ENCODE assay signal across 8 cellular contexts in the genomic region with DNA sequence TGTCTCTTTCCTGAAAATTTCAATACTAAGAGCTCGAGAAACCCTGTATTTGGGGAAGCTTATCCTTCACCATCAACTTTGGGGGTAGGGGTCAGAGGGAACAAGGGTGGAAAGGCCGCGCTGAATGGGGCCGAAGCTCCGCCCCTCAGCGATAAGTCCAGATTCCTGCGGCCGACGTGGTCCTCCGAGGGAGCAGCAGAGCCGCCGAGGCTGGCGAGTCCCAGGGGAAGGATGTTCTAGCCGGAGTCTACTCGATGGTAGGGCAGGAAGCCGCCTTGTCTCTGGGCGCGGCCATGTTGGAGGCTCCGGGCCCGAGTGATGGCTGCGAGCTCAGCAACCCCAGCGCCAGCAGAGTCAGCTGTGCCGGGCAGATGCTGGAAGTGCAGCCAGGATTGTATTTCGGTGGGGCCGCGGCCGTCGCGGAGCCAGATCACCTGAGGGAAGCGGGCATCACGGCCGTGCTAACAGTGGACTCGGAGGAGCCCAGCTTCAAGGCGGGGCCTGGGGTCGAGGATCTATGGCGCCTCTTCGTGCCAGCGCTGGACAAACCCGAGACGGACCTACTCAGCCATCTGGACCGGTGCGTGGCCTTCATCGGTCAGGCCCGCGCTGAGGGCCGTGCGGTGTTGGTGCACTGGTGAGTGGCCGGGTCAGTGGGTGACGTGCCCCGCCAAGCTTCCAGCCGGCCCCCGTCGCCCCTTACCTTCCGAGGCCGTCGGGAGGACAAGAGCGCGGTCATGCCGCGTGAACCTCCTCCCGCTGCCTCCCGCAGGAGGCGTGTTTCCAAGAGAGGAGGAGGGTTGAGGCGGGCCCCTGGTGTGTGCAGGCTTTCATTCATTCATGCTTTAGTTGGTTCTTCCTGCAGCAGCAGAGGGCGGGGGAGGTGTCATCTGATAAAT. TPM values are rescaled to one million over a fixed set of nuclear protein-coding genes. Genes with fewer than 3 reads are reported as not detected.
A peak's percentile ranks its signal among the peaks of the same experiment; 100 is the strongest.
DNase-seq lines count a peak whose midpoint lies in the region; ATAC-seq, FAIRE-seq and TF ChIP-seq lines count a peak whose summit lies in the region.

A gene with protein sequence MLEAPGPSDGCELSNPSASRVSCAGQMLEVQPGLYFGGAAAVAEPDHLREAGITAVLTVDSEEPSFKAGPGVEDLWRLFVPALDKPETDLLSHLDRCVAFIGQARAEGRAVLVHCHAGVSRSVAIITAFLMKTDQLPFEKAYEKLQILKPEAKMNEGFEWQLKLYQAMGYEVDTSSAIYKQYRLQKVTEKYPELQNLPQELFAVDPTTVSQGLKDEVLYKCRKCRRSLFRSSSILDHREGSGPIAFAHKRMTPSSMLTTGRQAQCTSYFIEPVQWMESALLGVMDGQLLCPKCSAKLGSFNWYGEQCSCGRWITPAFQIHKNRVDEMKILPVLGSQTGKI (plus strand): TSS at position 278 of the 899 bp plus-strand sequence. CDS start 16 bp downstream, at position 294.

- under 1% methylated on average over 24 of the region's 65 CpGs for WGBS in esophagus muscularis mucosa

- H3K4me3 Mint-ChIP-seq in activated T-cell treated with anti-CD3 and anti-CD28 coated beads, Interleukin-2, amount 50 U/mL, for 72 hours: peak within 1 kb of the TSS; percentile 99 to 100
- peak within 1 kb of the TSS; percentile 96 for H3K4me3 Mint-ChIP-seq in stimulated activated effector memory CD8-positive, alpha-beta T cell treated with anti-CD3 and anti-CD28 coated beads, Interleukin-12 subunit alpha, Interleukin-12 subunit beta, amount 100 ng/mL, for 72 hours

- peak; percentile 49 for FAIRE-seq in RCC 7860 (lab: Jason Lieb, UNC)

- H3K27ac Mint-ChIP-seq in activated T-cell treated with anti-CD3 and anti-CD28 coated beads, Interleukin-2, amount 50 U/mL, for 72 hours: peak within 1 kb of the TSS; percentile 98
- H3K27ac Mint-ChIP-seq in stimulated activated effector memory CD8-positive, alpha-beta T cell treated with anti-CD3 and anti-CD28 coated beads, Interleukin-12 subunit alpha, Interleukin-12 subunit beta, amount 100 ng/mL, for 72 hours: peak within 1 kb of the TSS; percentile 97

- peaks cover 14 to 26% (median 18%) of the 10 kb centered on the region in 4 donors for H3K4me1 ChIP-seq in esophagus muscularis mucosa

- no peak for TF ChIP-seq CTCF in esophagus muscularis mucosa (IDR thresholded peaks at IDR 0.05)

- intact Hi-C loops in esophagus muscularis mucosa (cut with DNase I): loop anchor here (10.0 kb wide), 2 partner anchors 185 to 265 kb away; no protein-coding TSS in a partner anchor

- peaks cover 6 to 7% of the 10 kb centered on the region in 2 donors for H3K9me3 Mint-ChIP-seq in activated T-cell treated with anti-CD3 and anti-CD28 coated beads, Interleukin-2, amount 50 U/mL, for 72 hours
- H3K9me3 Mint-ChIP-seq in stimulated activated effector memory CD8-positive, alpha-beta T cell treated with anti-CD3 and anti-CD28 coated beads, Interleukin-12 subunit alpha, Interleukin-12 subunit beta, amount 100 ng/mL, for 72 hours: peaks cover 5% of the 10 kb centered on the region

- peak within 1 kb of the TSS; percentile 82 to 95 (median 90) for H3K27ac ChIP-seq in esophagus muscularis mucosa (replicated peaks in 1 of 4)

- peaks cover 0 to 6% (median 3%) of the 10 kb centered on the region in 4 donors for H3K27me3 ChIP-seq in esophagus muscularis mucosa

- peaks cover 8 to 27% of the 10 kb centered on the region in 2 donors for H3K36me3 Mint-ChIP-seq in activated T-cell treated with anti-CD3 and anti-CD28 coated beads, Interleukin-2, amount 50 U/mL, for 72 hours (ENCODE audit: insufficient read depth in 2 of 2)
- peaks cover 61% of the 10 kb centered on the region for H3K36me3 Mint-ChIP-seq in stimulated activated effector memory CD8-positive, alpha-beta T cell treated with anti-CD3 and anti-CD28 coated beads, Interleukin-12 subunit alpha, Interleukin-12 subunit beta, amount 100 ng/mL, for 72 hours

- no peaks in the 10 kb centered on the region for H3K9me3 ChIP-seq in esophagus muscularis mucosa

- peak within 1 kb of the TSS; percentile 72 to 96 (median 82) for H3K4me3 ChIP-seq in esophagus muscularis mucosa

- peaks cover 17 to 34% (median 31%) of the 10 kb centered on the region in 4 donors for H3K36me3 ChIP-seq in esophagus muscularis mucosa

- peak; percentile 96 for ATAC-seq in GM21717 (IDR thresholded peaks at IDR 0.05; ENCODE audit: unreplicated experiment)
- ATAC-seq in activated T-cell treated with anti-CD3 and anti-CD28 coated beads, Interleukin-2, amount 50 U/mL, for 72 hours (replicated peaks in 1 of 2): peak; percentile 96 to 97
- ATAC-seq in stimulated activated effector memory CD8-positive, alpha-beta T cell treated with anti-CD3 and anti-CD28 coated beads, Interleukin-12 subunit alpha, Interleukin-12 subunit beta, amount 100 ng/mL, for 72 hours: peak; percentile 97

- TF ChIP-seq POLR2A in esophagus muscularis mucosa (IDR thresholded peaks at IDR 0.05; ENCODE audit: low read depth): no peak

- H3K4me1 Mint-ChIP-seq in activated T-cell treated with anti-CD3 and anti-CD28 coated beads, Interleukin-2, amount 50 U/mL, for 72 hours (ENCODE audit: low read depth): peaks cover 57% of the 10 kb centered on the region
- peaks cover 47% of the 10 kb centered on the region for H3K4me1 Mint-ChIP-seq in stimulated activated effector memory CD8-positive, alpha-beta T cell treated with anti-CD3 and anti-CD28 coated beads, Interleukin-12 subunit alpha, Interleukin-12 subunit beta, amount 100 ng/mL, for 72 hours

- no peak for TF ChIP-seq EP300 in esophagus muscularis mucosa (IDR thresholded peaks at IDR 0.05)

- DNase-seq in DMS79 treated with DMSO at 0.1 percent for 48 hours (lab: John Stamatoyannopoulos, UW) (peak; percentile 95), KG1 (lab: John Stamatoyannopoulos, UW) (peak; percentile 79), RCC 7860 (ENCODE audit: low spot score) (peak; percentile 89), esophagus muscularis mucosa (ENCODE audit: extremely low spot score) (peak; percentile 98), myocyte (ENCODE audit: low read depth) (peak; percentile 96)
- peak; percentile 91 to 92 for DNase-seq in activated T-cell treated with anti-CD3 and anti-CD28 coated beads, Interleukin-2, amount 50 U/mL, for 72 hours
- peak; percentile 73 to 92 for DNase-seq in stimulated activated effector memory CD8-positive, alpha-beta T cell treated with anti-CD3 and anti-CD28 coated beads, Interleukin-12 subunit alpha, Interleukin-12 subunit beta, amount 100 ng/mL, for 72 hours (ENCODE audit: low spot score in 2 of 2)

- peaks cover 15% of the 10 kb centered on the region for H3K27me3 Mint-ChIP-seq in activated T-cell treated with anti-CD3 and anti-CD28 coated beads, Interleukin-2, amount 50 U/mL, for 72 hours (ENCODE audit: low read depth)

RNA-seq across cellular contexts. Expression of the gene that starts here (rescaled TPM):
- 10 to 100 TPM; 33.0 to 41.1 TPM for total RNA-seq in activated T-cell treated with anti-CD3 and anti-CD28 coated beads, Interleukin-2, amount 50 U/mL, for 72 hours
- total RNA-seq in esophagus muscularis mucosa: 10 to 100 TPM; 12.5 to 26.1 (median 22.8) TPM
- total RNA-seq in myocyte: 17.6 and 22.1 TPM in 2 replicates
- 17.2 TPM for polyA plus RNA-seq in myocyte (2012)

Comparison
In these comparisons a context has a peak if more than half of its experiments do, and no peak if none do; other contexts are left out.
1. Peak in every context shown above with its lines: DNase-seq, ATAC-seq, H3K4me3 ChIP-seq and H3K27ac ChIP-seq.